In genomic region chr17:77512062-77512946, GRCh38 we compare ENCODE assay signal across 14 cellular contexts.
DNase-seq lines count a peak whose midpoint lies in the region; ATAC-seq lines count a peak whose summit lies in the region.
"Had no signal": no experiment of that assay in that cellular context is flagged by ENCODE, and none has a peak within 500 bp of the region (broad histone marks: within the 10 kb centered on the region; RNA-seq: fewer than 3 reads in every experiment).

No MANE protein-coding gene starts in this region.

- H3K4me3 Mint-ChIP-seq in stimulated activated naive CD8-positive, alpha-beta T cell treated with anti-CD3 and anti-CD28 coated beads, Interleukin-15, amount 100 ng/mL, for 72 hours = no peak overlapping the region
- no peak overlapping the region for H3K4me3 Mint-ChIP-seq in T-helper 1 cell treated with Interleukin-12 subunit alpha and Interleukin-12 subunit beta and Interleukin-4 antibody, amounts not matched to agents 30 μg/mL and 1 μg/mL, for 36 hours
- H3K4me3 Mint-ChIP-seq: CD4-positive, alpha-beta T cell had no signal

- peaks cover 7 to 9% of the 10 kb centered on the region in 2 donors for H3K9me3 Mint-ChIP-seq in stimulated activated naive CD8-positive, alpha-beta T cell treated with anti-CD3 and anti-CD28 coated beads, Interleukin-15, amount 100 ng/mL, for 72 hours
- peaks cover 12% of the 10 kb centered on the region for H3K9me3 Mint-ChIP-seq in T-helper 1 cell treated with Interleukin-12 subunit alpha and Interleukin-12 subunit beta and Interleukin-4 antibody, amounts not matched to agents 30 μg/mL and 1 μg/mL, for 36 hours
- H3K9me3 Mint-ChIP-seq: CD4-positive, alpha-beta T cell had no signal

- no peak overlapping the region for H3K27ac Mint-ChIP-seq in stimulated activated naive CD8-positive, alpha-beta T cell treated with anti-CD3 and anti-CD28 coated beads, Interleukin-15, amount 100 ng/mL, for 72 hours
- H3K27ac Mint-ChIP-seq in T-helper 1 cell treated with Interleukin-12 subunit alpha and Interleukin-12 subunit beta and Interleukin-4 antibody, amounts not matched to agents 30 μg/mL and 1 μg/mL, for 36 hours = peak overlapping the region; percentile 29
- H3K27ac Mint-ChIP-seq: CD4-positive, alpha-beta T cell had no signal

- H3K4me1 Mint-ChIP-seq in stimulated activated naive CD8-positive, alpha-beta T cell treated with anti-CD3 and anti-CD28 coated beads, Interleukin-15, amount 100 ng/mL, for 72 hours = no peaks in the 10 kb centered on the region
- H3K4me1 Mint-ChIP-seq in T-helper 1 cell treated with Interleukin-12 subunit alpha and Interleukin-12 subunit beta and Interleukin-4 antibody, amounts not matched to agents 30 μg/mL and 1 μg/mL, for 36 hours (ENCODE audit: low read depth) = peaks cover 4% of the 10 kb centered on the region

- H3K27me3 Mint-ChIP-seq in stimulated activated naive CD8-positive, alpha-beta T cell treated with anti-CD3 and anti-CD28 coated beads, Interleukin-15, amount 100 ng/mL, for 72 hours = no peaks in the 10 kb centered on the region
- no peaks in the 10 kb centered on the region for H3K27me3 Mint-ChIP-seq in T-helper 1 cell treated with Interleukin-12 subunit alpha and Interleukin-12 subunit beta and Interleukin-4 antibody, amounts not matched to agents 30 μg/mL and 1 μg/mL, for 36 hours (ENCODE audit: low read depth)
- H3K27me3 Mint-ChIP-seq: CD4-positive, alpha-beta T cell had no signal

- DNase-seq in stimulated activated naive CD8-positive, alpha-beta T cell treated with anti-CD3 and anti-CD28 coated beads, Interleukin-15, amount 100 ng/mL, for 72 hours = no peak
- DNase-seq in stimulated activated naive CD8-positive, alpha-beta T cell treated with anti-CD3 and anti-CD28 coated beads, Interleukin-15, Interleukin-2, amounts not matched to agents 100 U/mL and 50 U/mL, for 24 hours = no peak
- DNase-seq in islet precursor cell = peak; percentile 58
- DNase-seq in NCI-H2029 (lab: John Stamatoyannopoulos, UW) = no peak
- no peak for DNase-seq in NCI-H748 treated with DMSO at 0.1 percent for 48 hours (lab: John Stamatoyannopoulos, UW)
- DNase-seq: ACHN; CD4-positive, alpha-beta T cell; NCI-H1092 treated with DMSO at 0.1 percent for 48 hours; NCI-H345; NCI-H526; NK-92 treated with Interleukin-12 subunit alpha and Interleukin-12 subunit beta, amount 100 ng/mL, for 24 hours; SHP77 treated with DMSO at 0.1 percent for 48 hours had no signal

- peaks cover 11% of the 10 kb centered on the region for H3K36me3 Mint-ChIP-seq in T-helper 1 cell treated with Interleukin-12 subunit alpha and Interleukin-12 subunit beta and Interleukin-4 antibody, amounts not matched to agents 30 μg/mL and 1 μg/mL, for 36 hours (ENCODE audit: low read depth)

- peak; percentile 37 for ATAC-seq in stimulated activated naive CD8-positive, alpha-beta T cell treated with anti-CD3 and anti-CD28 coated beads, Interleukin-15, amount 100 ng/mL, for 72 hours
- ATAC-seq in stimulated activated naive CD8-positive, alpha-beta T cell treated with anti-CD3 and anti-CD28 coated beads, Interleukin-15, Interleukin-2, amounts not matched to agents 100 U/mL and 50 U/mL, for 24 hours = no peak
- ATAC-seq in HG02763 (IDR thresholded peaks at IDR 0.05; ENCODE audit: unreplicated experiment) = no peak
